Comparison of ENCODE assay signal across 9 cellular contexts in the genomic region with DNA sequence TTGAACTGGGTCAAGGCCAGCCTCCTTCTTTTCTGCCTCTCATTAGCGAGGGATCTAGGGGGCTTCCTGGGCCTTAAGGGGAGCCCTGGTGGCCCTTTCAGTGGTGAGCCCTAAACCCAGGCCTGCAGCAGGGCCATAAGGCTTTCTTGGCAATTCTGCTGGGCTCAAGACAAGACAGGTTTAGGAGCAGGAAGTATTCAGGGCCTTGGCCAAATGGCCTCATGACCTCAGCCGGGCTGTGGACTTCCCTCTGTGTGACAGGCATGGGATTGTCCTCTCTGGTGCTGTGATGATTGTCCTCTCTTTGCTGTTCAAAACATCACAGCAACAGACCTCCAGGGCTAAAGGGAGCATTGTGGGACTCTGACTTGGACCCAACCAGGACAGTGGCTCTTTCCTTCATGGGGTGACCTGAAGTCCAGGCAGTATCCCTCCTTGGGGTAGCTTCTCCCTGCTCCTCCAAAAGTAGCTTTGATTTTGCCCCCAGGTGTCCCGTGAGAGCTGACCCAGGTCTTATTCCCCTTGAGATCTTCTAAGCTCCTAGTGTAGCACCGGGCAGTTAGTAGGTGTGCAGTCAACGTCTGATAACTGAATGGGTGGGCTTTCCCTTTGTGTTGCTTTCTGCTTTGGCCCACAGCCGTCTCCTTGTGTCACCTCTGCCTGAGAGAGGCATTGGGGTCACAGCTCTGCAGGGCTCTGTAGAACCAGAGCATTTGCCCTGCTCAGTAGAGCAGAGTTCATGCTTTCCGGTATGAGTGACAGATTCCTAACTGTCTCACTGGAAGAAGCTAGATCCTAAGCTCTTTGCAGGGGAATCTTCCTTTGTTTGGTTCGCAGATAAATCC. TPM values are rescaled to one million over a fixed set of nuclear protein-coding genes. Genes with fewer than 3 reads are reported as not detected.
DNase-seq lines count a peak whose midpoint lies in the region; ATAC-seq and TF ChIP-seq lines count a peak whose summit lies in the region.
"Had no signal": no experiment of that assay in that cellular context is flagged by ENCODE, and none has a peak within 500 bp of the region (broad histone marks: within the 10 kb centered on the region; RNA-seq: fewer than 3 reads in every experiment).

No MANE protein-coding gene starts in this region.

- H3K27me3 ChIP-seq in mesenchymal stem cell (ENCODE audit: control insufficient read depth in 1 of 2, insufficient read depth in 1 of 2, low read length in 2 of 2) (no peaks in the 10 kb centered on the region), upper lobe of left lung (no peaks in the 10 kb centered on the region)

- H3K79me1 ChIP-seq in mesenchymal stem cell (replicated peaks; ENCODE audit: low read length, poor library complexity, severe bottlenecking) = peaks cover 12% of the 10 kb centered on the region

- peak overlapping the region in 1 of 2 experiments; percentile 88 for H2BK12ac ChIP-seq in mesenchymal stem cell (ENCODE audit: low read length in 2 of 2)

- peak overlapping the region; percentile 91 for H3K27ac ChIP-seq in mesenchymal stem cell (ENCODE audit: low read length, poor library complexity, severe bottlenecking)
- H3K27ac ChIP-seq in upper lobe of left lung = peak overlapping the region; percentile 50 to 81 (median 78)

- peak overlapping the region in 1 of 2 experiments; percentile 47 for H3K23ac ChIP-seq in mesenchymal stem cell (ENCODE audit: low read length in 2 of 2)

- peak overlapping the region; percentile 58 for H3K9ac ChIP-seq in mesenchymal stem cell (ENCODE audit: low read length)

- WGBS in mesenchymal stem cell = 91% methylated on average over 8 of the region's 8 CpGs
- 87 to 98% methylated on average over 5 to 8 of the region's 8 CpGs for WGBS in upper lobe of left lung, 2 donors

- no peak for TF ChIP-seq EP300 in upper lobe of left lung (IDR thresholded peaks at IDR 0.05)

- peaks cover 95% of the 10 kb centered on the region for H3K4me1 Mint-ChIP-seq in activated T-cell treated with anti-CD3 and anti-CD28 coated beads, Interleukin-2, amount 50 U/mL, for 24 hours (ENCODE audit: low read depth)
- peaks cover 74% of the 10 kb centered on the region for H3K4me1 Mint-ChIP-seq in activated T-cell treated with anti-CD3 and anti-CD28 coated beads, Interleukin-2, amount 50 U/mL, for 4 hours (ENCODE audit: low read depth)
- peaks cover 70% of the 10 kb centered on the region for H3K4me1 Mint-ChIP-seq in central memory CD8-positive, alpha-beta T cell

- no peak overlapping the region for H2BK5ac ChIP-seq in mesenchymal stem cell (ENCODE audit: low read depth, low read length, poor library complexity, severe bottlenecking)

- no peaks in the 10 kb centered on the region for H3K27me3 Mint-ChIP-seq in activated T-cell treated with anti-CD3 and anti-CD28 coated beads, Interleukin-2, amount 50 U/mL, for 24 hours
- no peaks in the 10 kb centered on the region for H3K27me3 Mint-ChIP-seq in activated T-cell treated with anti-CD3 and anti-CD28 coated beads, Interleukin-2, amount 50 U/mL, for 4 hours (ENCODE audit: low read depth)
- H3K27me3 Mint-ChIP-seq in central memory CD8-positive, alpha-beta T cell = no peaks in the 10 kb centered on the region

- peak; percentile 30 for DNase-seq in activated T-cell treated with anti-CD3 and anti-CD28 coated beads, Interleukin-2, amount 50 U/mL, for 24 hours
- no peak for DNase-seq in activated T-cell treated with anti-CD3 and anti-CD28 coated beads, Interleukin-2, amount 50 U/mL, for 4 hours
- no peak for DNase-seq in central memory CD8-positive, alpha-beta T cell (ENCODE audit: low spot score in 2 of 2)
- no peak for DNase-seq in mesenchymal stem cell
- DNase-seq in upper lobe of left lung = no peak
- DNase-seq in NCI-H510A (lab: John Stamatoyannopoulos, UW) = no peak
- DNase-seq: NCI-H345 had no signal

- TF ChIP-seq POLR2A in upper lobe of left lung (IDR thresholded peaks at IDR 0.05) = no peak

- no peak overlapping the region for H4K8ac ChIP-seq in mesenchymal stem cell (ENCODE audit: low read length)

- peak overlapping the region; percentile 96 for H3K27ac Mint-ChIP-seq in activated T-cell treated with anti-CD3 and anti-CD28 coated beads, Interleukin-2, amount 50 U/mL, for 24 hours
- H3K27ac Mint-ChIP-seq in central memory CD8-positive, alpha-beta T cell (ENCODE audit: low read depth) = peak overlapping the region; percentile 97

- H3K4me1 ChIP-seq in mesenchymal stem cell (ENCODE audit: control insufficient read depth, insufficient read depth, low read depth, low read length) (peaks cover 57% of the 10 kb centered on the region), upper lobe of left lung (peaks cover 31 to 50% (median 37%) of the 10 kb centered on the region in 4 donors)

- H2AFZ ChIP-seq in mesenchymal stem cell (ENCODE audit: low read depth, low read length) = no peak overlapping the region

- H2BK15ac ChIP-seq in mesenchymal stem cell (ENCODE audit: low read depth, poor library complexity, severe bottlenecking) = no peak overlapping the region

- H3K14ac ChIP-seq in mesenchymal stem cell (ENCODE audit: low read length in 2 of 2) = peak overlapping the region in 1 of 2 experiments; percentile 55

- no peaks in the 10 kb centered on the region for H3K9me3 Mint-ChIP-seq in activated T-cell treated with anti-CD3 and anti-CD28 coated beads, Interleukin-2, amount 50 U/mL, for 24 hours
- H3K9me3 Mint-ChIP-seq in activated T-cell treated with anti-CD3 and anti-CD28 coated beads, Interleukin-2, amount 50 U/mL, for 4 hours = no peaks in the 10 kb centered on the region
- no peaks in the 10 kb centered on the region for H3K9me3 Mint-ChIP-seq in central memory CD8-positive, alpha-beta T cell

- peak overlapping the region in 1 of 2 experiments; percentile 60 for H3K18ac ChIP-seq in mesenchymal stem cell (ENCODE audit: low read depth in 1 of 2, low read length in 2 of 2)

- no peak overlapping the region for H3K4me2 ChIP-seq in mesenchymal stem cell (ENCODE audit: low read length, poor library complexity, severe bottlenecking)

- TF ChIP-seq CTCF in upper lobe of left lung (IDR thresholded peaks at IDR 0.05) = no peak

- H3K36me3 Mint-ChIP-seq in activated T-cell treated with anti-CD3 and anti-CD28 coated beads, Interleukin-2, amount 50 U/mL, for 24 hours (ENCODE audit: low read depth) = no peaks in the 10 kb centered on the region
- H3K36me3 Mint-ChIP-seq in activated T-cell treated with anti-CD3 and anti-CD28 coated beads, Interleukin-2, amount 50 U/mL, for 4 hours (ENCODE audit: insufficient read depth) = peaks cover 46% of the 10 kb centered on the region
- H3K36me3 Mint-ChIP-seq in central memory CD8-positive, alpha-beta T cell (ENCODE audit: insufficient read depth) = peaks cover 63% of the 10 kb centered on the region

- H2AK5ac ChIP-seq in mesenchymal stem cell (ENCODE audit: low read length, severe bottlenecking) = peak overlapping the region; percentile 47

- H3K36me3 ChIP-seq in mesenchymal stem cell (ENCODE audit: control insufficient read depth in 1 of 2, insufficient read depth in 2 of 2, low read depth in 1 of 2, low read length in 2 of 2) (peaks cover 90 to 100% of the 10 kb centered on the region in 2 experiments), upper lobe of left lung (peaks cover 70 to 100% (median 91%) of the 10 kb centered on the region in 4 donors)

- H3K9me3 ChIP-seq in mesenchymal stem cell (ENCODE audit: control insufficient read depth, low read length) = no peaks in the 10 kb centered on the region
- no peaks in the 10 kb centered on the region for H3K9me3 ChIP-seq in upper lobe of left lung

- H3K4me3 Mint-ChIP-seq in activated T-cell treated with anti-CD3 and anti-CD28 coated beads, Interleukin-2, amount 50 U/mL, for 24 hours = peak overlapping the region; percentile 28
- no peak overlapping the region for H3K4me3 Mint-ChIP-seq in activated T-cell treated with anti-CD3 and anti-CD28 coated beads, Interleukin-2, amount 50 U/mL, for 4 hours
- H3K4me3 Mint-ChIP-seq in central memory CD8-positive, alpha-beta T cell = peak overlapping the region; percentile 66

- peak overlapping the region in 1 of 2 experiments; percentile 55 for H3K4ac ChIP-seq in mesenchymal stem cell (ENCODE audit: low read depth in 1 of 2, low read length in 2 of 2)

- no peak for ATAC-seq in activated T-cell treated with anti-CD3 and anti-CD28 coated beads, Interleukin-2, amount 50 U/mL, for 4 hours
- no peak for ATAC-seq in central memory CD8-positive, alpha-beta T cell (replicated peaks; ENCODE audit: extremely low read depth, poor library complexity, severe bottlenecking)
- ATAC-seq in upper lobe of left lung (ENCODE audit: low FRiP score in 2 of 2) (peak; percentile 5 to 22), GM21360 (IDR thresholded peaks at IDR 0.05; ENCODE audit: unreplicated experiment) (no peak), GM21825 (IDR thresholded peaks at IDR 0.05; ENCODE audit: unreplicated experiment) (no peak)

- no peak overlapping the region for H3K4me3 ChIP-seq in mesenchymal stem cell (ENCODE audit: insufficient read depth in 1 of 2, low read depth in 1 of 2, low read length in 2 of 2)
- H3K4me3 ChIP-seq in upper lobe of left lung = no peak overlapping the region

- no peak overlapping the region for H4K91ac ChIP-seq in mesenchymal stem cell (ENCODE audit: low read length)

- no peak overlapping the region for H2BK120ac ChIP-seq in mesenchymal stem cell (ENCODE audit: low read depth, low read length)

RNA-seq across cellular contexts. Expression of a gene that starts 14.7 kb away (rescaled TPM):
- total RNA-seq in activated T-cell treated with anti-CD3 and anti-CD28 coated beads, Interleukin-2, amount 50 U/mL, for 4 hours = 10 to 100 TPM; 71.5 to 98.6 (median 90.4) TPM
- polyA plus RNA-seq in mesenchymal stem cell (2013, experiment 1 of 2) = 15.6 TPM
- polyA plus RNA-seq in mesenchymal stem cell (2013, experiment 2 of 2) = 14.8 TPM
- total RNA-seq in upper lobe of left lung = 100 to 1,000 TPM in 3 of 6 donors, 10 to 100 TPM in 3; 71.0 to 137 (median 91.0) TPM

Comparison
In these comparisons a context has a peak if more than half of its experiments do, and no peak if none do; other contexts are left out.
1. ATAC-seq: peak in upper lobe of left lung (2 of 2); none in activated T-cell treated with anti-CD3 and anti-CD28 coated beads, Interleukin-2, amount 50 U/mL, for 4 hours (0 of 2), central memory CD8-positive, alpha-beta T cell (single experiment), GM21360 (single experiment) and GM21825 (single experiment).